Comparison of ENCODE assay signal across 11 cellular contexts in genomic region chr11:70226967-70227366, GRCh38. TPM values are rescaled to one million over a fixed set of nuclear protein-coding genes. Genes with fewer than 3 reads are reported as not detected.
DNase-seq lines count a peak whose midpoint lies in the region; ATAC-seq, FAIRE-seq and TF ChIP-seq lines count a peak whose summit lies in the region.
"Had no signal": no experiment of that assay in that cellular context is flagged by ENCODE, and none has a peak within 500 bp of the region (broad histone marks: within the 10 kb centered on the region; RNA-seq: fewer than 3 reads in every experiment).

No MANE protein-coding gene starts in this region.

- in situ Hi-C loops in ACHN (cut with HindIII; ENCODE audit: low pct_ligation_motif_present, low pct_unique_long_range_greater_than_20kb, low sequenced_read_pairs) (no loop called here), gastrocnemius medialis (cut with MboI; ENCODE audit: low sequenced_read_pairs in 4 of 4) (no loop called here)

- TF ChIP-seq POLR2A in A549 (IDR thresholded peaks at IDR 0.05; ENCODE audit: low read length), result no peak
- no peak for TF ChIP-seq POLR2A in gastrocnemius medialis (IDR thresholded peaks at IDR 0.05)

- H3K4me3 ChIP-seq in A549 (no peak overlapping the region), GM12875 (ENCODE audit: low read depth, low read length) (no peak overlapping the region), RWPE2 (ENCODE audit: severe bottlenecking) (no peak overlapping the region), fibroblast of pulmonary artery (replicated peaks; ENCODE audit: low read depth, low read length) (no peak overlapping the region), gastrocnemius medialis (no peak overlapping the region)

- POLR2A ChIA-PET in A549 (lab: Yijun Ruan, JAX), result no interaction called here

- H3K36me3 ChIP-seq in RWPE2 (ENCODE audit: low read depth) (no peaks in the 10 kb centered on the region), gastrocnemius medialis (no peaks in the 10 kb centered on the region)

- H3K27ac ChIP-seq in A549 (peak overlapping the region in 1 of 2 experiments; percentile 42; a peak in 1 of 6 replicates), RWPE2 (ENCODE audit: poor library complexity, severe bottlenecking) (no peak overlapping the region), gastrocnemius medialis (no peak overlapping the region)

- H3K9me3 ChIP-seq in A549 (no peaks in the 10 kb centered on the region), RWPE2 (ENCODE audit: severe bottlenecking) (no peaks in the 10 kb centered on the region), gastrocnemius medialis (no peaks in the 10 kb centered on the region)

- TF ChIP-seq CTCF in A549 (IDR thresholded peaks at IDR 0.05) (no peak), GM12875 (IDR thresholded peaks at IDR 0.05; ENCODE audit: borderline replicate concordance, insufficient read depth, low read depth, low read length) (peak; percentile 34; the same call in 1 of the 2 replicates), RWPE2 (IDR thresholded peaks at IDR 0.05; ENCODE audit: poor library complexity, severe bottlenecking) (peak; percentile 18), fibroblast of pulmonary artery (IDR thresholded peaks at IDR 0.05; ENCODE audit: low read length, missing control alignments) (peak; percentile 22), gastrocnemius medialis (IDR thresholded peaks at IDR 0.05 in 4 of 5, conservative IDR thresholded peaks at IDR 0.05 in 1 of 5) (no peak)

- no peak for TF ChIP-seq EP300 in A549 (IDR thresholded peaks at IDR 0.05)

- no peaks in the 10 kb centered on the region for H3K27me3 ChIP-seq in RWPE2 (ENCODE audit: insufficient read depth, poor library complexity, severe bottlenecking)
- no peaks in the 10 kb centered on the region for H3K27me3 ChIP-seq in gastrocnemius medialis

- ATAC-seq in A549 (peak; percentile 43 to 54; a peak in 3 of 6 replicates), RWPE2 (ENCODE audit: low read depth) (no peak), gastrocnemius medialis (no peak)
- ATAC-seq: natural killer cell treated with Interleukin-12 subunit alpha and Interleukin-12 subunit beta and Interleukin-15 and Interleukin-18, amount 100 ng/mL, for 72 hours had no signal

- CTCF ChIA-PET in A549 (lab: Yijun Ruan, JAX), result interaction anchor here (2.3 kb wide), 1 partner anchor 11 kb away, joined by 6 read pairs; no protein-coding TSS in a partner anchor

- no peak overlapping the region for H3K4me2 ChIP-seq in A549

- TF ChIP-seq RAD21 in A549 (conservative IDR thresholded peaks at IDR 0.05 in 1 of 2, IDR thresholded peaks at IDR 0.05 in 1 of 2), result 0 out of 5 replicates have a peak, but pooled peaks of 1 of the 2 experiments have one; percentile 11

- DNase-seq in A549 (ENCODE audit: low read depth in 1 of 2, low spot score in 1 of 2), result no peak
- DNase-seq in RWPE2 (ENCODE audit: low spot score), result no peak
- no peak for DNase-seq in fibroblast of pulmonary artery (ENCODE audit: low read depth)
- no peak for DNase-seq in cerebellar cortex (ENCODE audit: low spot score)
- DNase-seq in ACHN, result no peak
- no peak for DNase-seq in gastrocnemius medialis
- DNase-seq in NCI-H446 treated with DMSO at 0.1 percent for 48 hours (lab: John Stamatoyannopoulos, UW), result no peak
- DNase-seq: CD4-positive, alpha-beta T cell had no signal

- WGBS in A549 (ENCODE audit: missing lambda C conversion rate), result 64% methylated on average over 7 of the region's 9 CpGs

- intact Hi-C loops in gastrocnemius medialis (cut with DNase I; ENCODE audit: low total_unique reads), result no loop called here

- FAIRE-seq in A549 (lab: Jason Lieb, UNC), result no peak
- FAIRE-seq: colon had no signal

- H3K4me1 ChIP-seq in A549 (0 out of 3 replicates have a peak, but pooled peaks cover 6% of the 10 kb centered on the region), RWPE2 (ENCODE audit: insufficient read depth, poor library complexity, severe bottlenecking) (no peaks in the 10 kb centered on the region), gastrocnemius medialis (peaks cover 4 to 12% of the 10 kb centered on the region in 2 donors)

TF ChIP-seq in A549, 52 proteins besides CTCF, POLR2A, EP300 and RAD21:
- TF ChIP-seq HES2 (IDR thresholded peaks at IDR 0.05), result no peak
- TF ChIP-seq HOXA7 (CRISPR knock-in tag; IDR thresholded peaks at IDR 0.05), result no peak
- TF ChIP-seq RNF2 (IDR thresholded peaks at IDR 0.05; ENCODE audit: borderline replicate concordance, low read depth), result no peak

RNA-seq across cellular contexts. Expression of gene FADD, which starts 23.9 kb away (rescaled TPM):
- 30.2 and 34.7 TPM in 2 replicates for polyA plus RNA-seq in A549 (2011; rRNA removed)
- polyA plus RNA-seq in A549 (2012; cell fraction: cytosol; rRNA removed), result 28.2 and 38.1 TPM in 2 replicates
- polyA plus RNA-seq in A549 (2012; cell fraction: nucleus; rRNA removed), result 29.5 and 29.7 TPM in 2 replicates
- polyA plus RNA-seq in A549 (2017; fragmentation: RNase III; extraction: RNeasy Plus Mini Kit Qiagen cat#74134 plus additional on column Dnase treatment), result 54.4 to 64.9 TPM (median 59.1 TPM) in 3 replicates
- 35.3 and 37.0 TPM in 2 replicates for polyA minus RNA-seq in A549 (2011; rRNA and poly(A)+ RNA removed)
- total RNA-seq in gastrocnemius medialis, result 10 to 100 TPM in 2 of 4 donors, 1 to 10 TPM in 2; 6.9 to 17.3 (median 10.4) TPM

RNA-seq across cellular contexts. Expression of gene PPFIA1, which starts 43.5 kb away (rescaled TPM):
- polyA plus RNA-seq in A549 (2011; rRNA removed) (38.6 and 45.6 TPM in 2 replicates), A549 (2017; fragmentation: RNase III; extraction: RNeasy Plus Mini Kit Qiagen cat#74134 plus additional on column Dnase treatment) (23.3 to 24.8 TPM (median 23.8 TPM) in 3 replicates)
- 44.4 and 46.8 TPM in 2 replicates for polyA plus RNA-seq in A549 (2012; cell fraction: cytosol; rRNA removed)
- 50.6 and 64.1 TPM in 2 replicates for polyA plus RNA-seq in A549 (2012; cell fraction: nucleus; rRNA removed)
- 123 TPM in 2 replicates for polyA minus RNA-seq in A549 (2011; rRNA and poly(A)+ RNA removed)
- total RNA-seq in gastrocnemius medialis, result 10 to 100 TPM; 36.3 to 90.6 (median 46.0) TPM

Comparison
In these comparisons a context has a peak if more than half of its experiments do, and no peak if none do; other contexts are left out.
1. ATAC-seq: peak in A549 (2 of 2); none in RWPE2 (single experiment) and gastrocnemius medialis (0 of 2).
2. CTCF ChIP-seq: peak in GM12875 (single experiment), RWPE2 (single experiment) and fibroblast of pulmonary artery (single experiment); none in A549 (single experiment) and gastrocnemius medialis (0 of 5).